ENCODE assay signal across 27 cellular contexts in genomic region chr4:74175379-74175778, GRCh38.
"Had no signal": no experiment of that assay in that cellular context is flagged by ENCODE, and none has a peak within 500 bp of the region (broad histone marks: within the 10 kb centered on the region; RNA-seq: fewer than 3 reads in every experiment).

No MANE protein-coding gene starts in this region.

- H3K79me2 ChIP-seq: hepatocyte had no signal

- DNase-seq: colonic mucosa; cortex of kidney; dorsolateral prefrontal cortex; effector CD4-positive, alpha-beta T cell; effector CD8-positive, alpha-beta T cell; effector memory CD4-positive, alpha-beta T cell; effector memory CD8-positive, alpha-beta T cell; endodermal cell; erythroblast; esophagus squamous epithelium; foreskin fibroblast; foreskin keratinocyte; foreskin melanocyte; gastrocnemius medialis; glutamatergic neuron; head of caudate nucleus; heart left ventricle; heart right ventricle had no signal

- H3K4me2 ChIP-seq: hepatocyte had no signal

- H3K4me3 ChIP-seq: colonic mucosa, coronary artery, dorsolateral prefrontal cortex, esophagus muscularis mucosa, esophagus squamous epithelium, gastrocnemius medialis, gastroesophageal sphincter, heart left ventricle, heart right ventricle, hepatocyte had no signal

- H3K27me3 ChIP-seq: colonic mucosa, dorsolateral prefrontal cortex, esophagus muscularis mucosa, esophagus squamous epithelium, foreskin keratinocyte, gastrocnemius medialis, gastroesophageal sphincter, heart left ventricle, heart right ventricle, hepatocyte had no signal

- H3K9me3 ChIP-seq: colonic mucosa, esophagus muscularis mucosa, esophagus squamous epithelium, gastrocnemius medialis, gastroesophageal sphincter, heart left ventricle, heart right ventricle had no signal

- ATAC-seq: effector memory CD8-positive, alpha-beta T cell; esophagus mucosa; foreskin keratinocyte; gastrocnemius medialis; gastroesophageal sphincter; heart left ventricle; heart right ventricle had no signal

- H3K4me1 ChIP-seq: colonic mucosa, esophagus muscularis mucosa, foreskin keratinocyte, gastrocnemius medialis, gastroesophageal sphincter, heart left ventricle, heart right ventricle had no signal

- FAIRE-seq: endometrium, endothelial cell of umbilical vein, frontal cortex had no signal

- H3K27ac ChIP-seq: colonic mucosa, coronary artery, dorsolateral prefrontal cortex, epithelial cell of prostate, esophagus muscularis mucosa, esophagus squamous epithelium, foreskin keratinocyte, gastrocnemius medialis, gastroesophageal sphincter, heart left ventricle, heart right ventricle, hepatocyte had no signal

- H3K36me3 ChIP-seq: colonic mucosa, esophagus muscularis mucosa, esophagus squamous epithelium, gastrocnemius medialis had no signal

- H2AFZ ChIP-seq: hepatocyte had no signal
